8 cellular contexts compared by ENCODE assay signal in the genomic region with DNA sequence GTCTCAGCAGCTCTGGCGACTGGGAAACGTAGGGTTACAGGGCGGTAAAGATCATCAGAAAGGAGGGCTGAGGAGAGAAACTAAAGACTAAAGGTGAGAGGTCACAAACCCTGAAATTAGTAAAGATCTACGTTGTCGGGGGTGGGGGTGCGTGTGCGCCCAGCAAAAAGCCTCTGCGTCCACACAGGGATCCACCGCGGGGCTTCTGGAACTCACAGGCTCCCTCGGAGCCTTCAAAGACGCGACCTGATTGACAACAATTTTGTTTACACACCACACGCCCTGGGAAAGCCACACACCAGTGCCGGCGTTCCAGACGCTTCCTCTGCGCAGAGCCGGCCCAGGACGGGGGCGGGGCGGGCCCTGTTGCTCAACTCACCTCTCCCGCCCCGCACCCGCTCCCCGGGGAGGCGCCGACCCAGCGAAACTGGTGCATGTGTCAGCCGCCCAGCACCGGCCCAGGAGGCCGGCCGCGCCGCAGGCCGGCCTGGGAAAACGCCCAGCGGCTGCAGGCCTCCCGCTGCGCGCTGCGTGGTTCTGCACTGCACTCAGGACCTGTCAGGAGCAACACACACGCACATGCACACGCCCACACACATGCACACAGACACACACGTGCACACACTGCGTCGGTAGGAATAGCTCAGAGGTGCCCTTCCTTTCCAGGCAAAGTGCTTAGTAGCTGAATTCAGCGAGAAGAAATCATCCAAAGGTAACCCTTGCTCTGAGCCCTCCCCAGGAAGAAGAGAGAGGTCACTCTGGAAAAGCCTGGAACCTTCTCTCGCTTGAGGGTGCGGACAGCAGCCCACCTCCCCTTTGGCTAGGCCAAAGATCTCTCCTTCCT. TPM values are rescaled to one million over a fixed set of nuclear protein-coding genes. Genes with fewer than 3 reads are reported as not detected.
DNase-seq lines count a peak whose midpoint lies in the region; ATAC-seq and TF ChIP-seq lines count a peak whose summit lies in the region.

No MANE protein-coding gene starts in this region.

- H3K36me3 ChIP-seq in PC-9 (ENCODE audit: low read depth) (no peaks in the 10 kb centered on the region), gastroesophageal sphincter (no peaks in the 10 kb centered on the region)

- POLR2A ChIA-PET in PC-9 (lab: Charles Lee; ENCODE audit: unreplicated experiment) = interaction anchor here (0.7 kb wide), 1 partner anchor 9 kb away, joined by 7 read pairs; no protein-coding TSS in a partner anchor

- H3K9me3 Mint-ChIP-seq in osteocyte (ENCODE audit: unreplicated experiment) = no peaks in the 10 kb centered on the region

- H3K27ac ChIP-seq in PC-9 = peak overlapping the region; percentile 68
- H3K27ac ChIP-seq in gastroesophageal sphincter = peak overlapping the region; percentile 68 to 92 (median 88)
- H3K27ac ChIP-seq in temporal lobe (ENCODE audit: low read depth, low read length) = peak overlapping the region; percentile 67

- peaks cover 11% of the 10 kb centered on the region for H3K27me3 Mint-ChIP-seq in osteocyte (ENCODE audit: unreplicated experiment)

- no peaks in the 10 kb centered on the region for H3K79me2 ChIP-seq in PC-9 (ENCODE audit: low read depth)

- no peaks in the 10 kb centered on the region for H3K9me2 ChIP-seq in PC-9 (ENCODE audit: insufficient read depth)

- H3K27ac Mint-ChIP-seq in osteocyte (ENCODE audit: unreplicated experiment) = peak overlapping the region; percentile 10

- H3K27me3 ChIP-seq in PC-9 (ENCODE audit: insufficient read depth, low read depth) (no peaks in the 10 kb centered on the region), gastroesophageal sphincter (no peaks in the 10 kb centered on the region)

- H3K4me3 Mint-ChIP-seq in osteocyte (ENCODE audit: unreplicated experiment) = no peak overlapping the region

- WGBS in gastroesophageal sphincter (ENCODE audit: low coverage in 1 of 2), 2 donors = 17 to 37% methylated on average over 7 to 9 of the region's 50 CpGs

- peak overlapping the region; percentile 83 for H3K4me2 ChIP-seq in PC-9

- H2AFZ ChIP-seq in PC-9 = peak overlapping the region; percentile 91

- no peaks in the 10 kb centered on the region for H3K36me3 Mint-ChIP-seq in osteocyte (ENCODE audit: unreplicated experiment)

- no peak for TF ChIP-seq CTCF in PC-9 (conservative IDR thresholded peaks at IDR 0.05)
- no peak for TF ChIP-seq CTCF in gastroesophageal sphincter (IDR thresholded peaks at IDR 0.05)
- no peak for TF ChIP-seq CTCF in osteocyte (IDR thresholded peaks at IDR 0.05)

- ATAC-seq in HG03060 (IDR thresholded peaks at IDR 0.05; ENCODE audit: low read depth, unreplicated experiment) (peak; percentile 56), gastroesophageal sphincter (peak; percentile 99)

- intact Hi-C loops in PC-9 (cut with micrococcal nuclease; ENCODE audit: unreplicated experiment) = loop anchor here (2.0 to 5.0 kb wide), 2 partner anchors 33 to 57 kb away; a partner anchor contains a TSS

- peaks cover 24% of the 10 kb centered on the region for H3F3A ChIP-seq in PC-9 (ENCODE audit: insufficient read depth, low read depth)

- no peaks in the 10 kb centered on the region for H4K20me1 ChIP-seq in PC-9 (ENCODE audit: insufficient read depth)

- no TSS peak for BruUV-seq in PC-9 (replicated peaks; lab: Mats Ljungman, UMichigan)

- H3K9me3 ChIP-seq in PC-9 (ENCODE audit: insufficient read depth, low read depth) (no peaks in the 10 kb centered on the region), gastroesophageal sphincter (no peaks in the 10 kb centered on the region)

- DNase-seq in NCI-H345 (lab: John Stamatoyannopoulos, UW) (peak; percentile 43), NCI-H345 treated with DMSO at 0.1 percent for 48 hours (lab: John Stamatoyannopoulos, UW; ENCODE audit: unreplicated experiment) (no peak), PC-9 (peak; percentile 83 to 87), osteocyte (ENCODE audit: extremely low spot score, unreplicated experiment) (no peak)
- peak; percentile 9 to 62 (median 35) for DNase-seq in activated naive CD4-positive, alpha-beta T cell (lab: John Stamatoyannopoulos, UW)

- peaks cover 28% of the 10 kb centered on the region for H3K4me1 ChIP-seq in PC-9 (replicated peaks; ENCODE audit: insufficient read depth)
- H3K4me1 ChIP-seq in gastroesophageal sphincter = peaks cover 4 to 40% (median 15%) of the 10 kb centered on the region in 3 donors

- CTCF ChIA-PET in PC-9 (lab: Charles Lee) = no interaction called here

- peaks cover 3% of the 10 kb centered on the region for H3K4me1 Mint-ChIP-seq in osteocyte (ENCODE audit: unreplicated experiment)

- peak in 1 of 2 donors; percentile 41 for TF ChIP-seq POLR2A in gastroesophageal sphincter (IDR thresholded peaks at IDR 0.05)

- no peak for TF ChIP-seq EP300 in gastroesophageal sphincter (IDR thresholded peaks at IDR 0.05)

- H3K4me3 ChIP-seq in PC-9 (peak overlapping the region; percentile 50; the same call in 1 of the 2 replicates), gastroesophageal sphincter (peak overlapping the region; percentile 17 to 51)

RNA-seq across cellular contexts. Expression of a gene that starts 57.2 kb away (rescaled TPM):
- total RNA-seq in PC-9 (2021) = 38.8 and 42.8 TPM in 2 replicates
- total RNA-seq in gastroesophageal sphincter = 100 to 1,000 TPM in 1 of 4 donors, 10 to 100 TPM in 3; 40.0 to 106 (median 79.7) TPM
- total RNA-seq in osteocyte = 78.1 and 82.7 TPM in 2 replicates
- 77.7 TPM for total RNA-seq in temporal lobe

Comparison
In these comparisons a context has a peak if more than half of its experiments do, and no peak if none do; other contexts are left out.
1. DNase-seq: peak in NCI-H345 (single experiment), PC-9 (2 of 2) and activated naive CD4-positive, alpha-beta T cell (4 of 4); none in NCI-H345 treated with DMSO at 0.1 percent for 48 hours (single experiment) and osteocyte (single experiment).
2. Peak in every context shown above with its lines, with median percentiles within 50 percentile points of each other: H3K27ac ChIP-seq.